In the genomic region with DNA sequence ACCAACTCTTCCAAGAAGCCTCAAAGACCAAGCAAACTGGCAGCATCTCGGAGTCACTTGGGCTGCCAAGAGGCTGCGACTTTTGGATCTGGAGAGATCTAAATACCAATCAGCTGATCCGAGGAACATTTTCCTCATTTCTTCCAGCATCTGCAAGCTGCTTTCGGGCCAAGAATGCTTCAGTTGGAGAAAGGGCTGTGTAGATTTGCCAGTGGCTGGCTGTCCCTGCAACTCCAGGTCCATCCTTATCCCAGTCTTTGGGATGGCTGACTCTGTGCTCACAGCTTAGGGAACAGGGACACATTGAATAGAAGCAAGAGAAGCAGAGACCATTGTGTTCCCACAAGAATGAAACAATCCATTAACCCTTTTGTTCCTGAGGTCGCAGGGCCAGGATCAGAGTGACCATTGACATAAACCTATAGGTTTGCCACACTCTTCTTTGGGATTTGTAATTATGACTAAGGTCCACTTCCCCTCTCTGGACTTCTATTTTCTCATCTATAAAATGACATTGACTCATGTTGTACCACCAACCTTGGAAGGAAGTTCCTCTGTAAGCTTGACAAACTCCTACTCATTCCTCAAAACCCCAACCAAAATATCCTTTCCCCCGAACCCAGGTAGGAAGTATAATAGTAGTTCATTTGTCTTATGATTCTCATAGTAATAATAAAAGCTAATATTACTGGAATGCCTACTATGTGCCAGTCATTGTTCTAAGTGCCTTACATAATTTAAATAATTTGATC, we compare ENCODE assay signal across 14 cellular contexts.
DNase-seq lines count a peak whose midpoint lies in the region; ATAC-seq and TF ChIP-seq lines count a peak whose summit lies in the region.
"Had no signal": no experiment of that assay in that cellular context is flagged by ENCODE, and none has a peak within 500 bp of the region (broad histone marks: within the 10 kb centered on the region; RNA-seq: fewer than 3 reads in every experiment).

No MANE protein-coding gene starts in this region.

- H3K9me3 ChIP-seq in thoracic aorta: no peaks in the 10 kb centered on the region

- peak; percentile 27 for ATAC-seq in thoracic aorta (ENCODE audit: insufficient number of reproducible peaks, low FRiP score, low read depth)
- no peak for ATAC-seq in GM19035 (IDR thresholded peaks at IDR 0.05; ENCODE audit: unreplicated experiment)
- ATAC-seq: activated naive CD8-positive, alpha-beta T cell treated with anti-CD3 and anti-CD28 coated beads, Interleukin-2, amount 50 U/mL, for 24 hours had no signal

- H3K4me3 ChIP-seq in thoracic aorta: peak overlapping the region; percentile 23

- peaks cover 31 to 55% of the 10 kb centered on the region in 2 donors for H3K4me1 ChIP-seq in thoracic aorta (ENCODE audit: control insufficient read depth in 1 of 2, low read depth in 2 of 2)
- H3K4me1 ChIP-seq: parathyroid adenoma had no signal

- H3K4me3 Mint-ChIP-seq in chondrocyte (ENCODE audit: unreplicated experiment): no peak overlapping the region
- no peak overlapping the region for H3K4me3 Mint-ChIP-seq in CD14-positive monocyte
- H3K4me3 Mint-ChIP-seq: activated naive CD8-positive, alpha-beta T cell treated with anti-CD3 and anti-CD28 coated beads, Interleukin-2, amount 50 U/mL, for 24 hours; T-helper 2 cell treated with Interferon-gamma antibody and Interleukin-4, amounts not matched to agents 5 μg/mL and 100 μg/mL, for 36 hours had no signal

- DNase-seq in HCEC 1CT: peak; percentile 30
- no peak for DNase-seq in chondrocyte (ENCODE audit: low spot score)
- DNase-seq in hepatic stellate cell (ENCODE audit: low spot score): peak; percentile 39
- DNase-seq in thoracic aorta (ENCODE audit: low spot score): peak; percentile 27
- no peak for DNase-seq in CD14-positive monocyte (ENCODE audit: low spot score)
- DNase-seq in SKM-1 treated with dmso at 0.1 percent for 144 hours (lab: John Stamatoyannopoulos, UW; ENCODE audit: unreplicated experiment): no peak
- no peak for DNase-seq in foreskin melanocyte
- DNase-seq: activated naive CD8-positive, alpha-beta T cell treated with anti-CD3 and anti-CD28 coated beads, Interleukin-2, amount 50 U/mL, for 24 hours; DMS 273 treated with DMSO at 0.1 percent for 48 hours; NCI-H1694 treated with DMSO at 0.1 percent for 48 hours; stimulated activated CD4-positive, alpha-beta T cell treated with anti-CD3 and anti-CD28 coated beads, Interleukin-4, amount 100 ng/mL, for 4 hours had no signal

- H3K27me3 Mint-ChIP-seq in chondrocyte (ENCODE audit: low read depth): no peaks in the 10 kb centered on the region
- H3K27me3 Mint-ChIP-seq in CD14-positive monocyte (ENCODE audit: low read depth in 3 of 3): peaks cover 7 to 14% (median 9%) of the 10 kb centered on the region in 3 donors

- TF ChIP-seq CTCF in chondrocyte (IDR thresholded peaks at IDR 0.05): no peak
- TF ChIP-seq CTCF in thoracic aorta (IDR thresholded peaks at IDR 0.05): no peak
- no peak for TF ChIP-seq CTCF in CD14-positive monocyte (IDR thresholded peaks at IDR 0.05)

- H3K9me3 Mint-ChIP-seq in chondrocyte (ENCODE audit: low read depth) (no peaks in the 10 kb centered on the region), CD14-positive monocyte (peaks cover 0 to 2% (median 0%) of the 10 kb centered on the region in 7 donors)
- H3K9me3 Mint-ChIP-seq: activated naive CD8-positive, alpha-beta T cell treated with anti-CD3 and anti-CD28 coated beads, Interleukin-2, amount 50 U/mL, for 24 hours; T-helper 2 cell treated with Interferon-gamma antibody and Interleukin-4, amounts not matched to agents 5 μg/mL and 100 μg/mL, for 36 hours had no signal

- peak overlapping the region; percentile 99 for H3K27ac Mint-ChIP-seq in chondrocyte (ENCODE audit: unreplicated experiment)
- H3K27ac Mint-ChIP-seq in CD14-positive monocyte: no peak overlapping the region
- H3K27ac Mint-ChIP-seq: activated naive CD8-positive, alpha-beta T cell treated with anti-CD3 and anti-CD28 coated beads, Interleukin-2, amount 50 U/mL, for 24 hours; T-helper 2 cell treated with Interferon-gamma antibody and Interleukin-4, amounts not matched to agents 5 μg/mL and 100 μg/mL, for 36 hours had no signal

- H3K4me1 Mint-ChIP-seq in chondrocyte (ENCODE audit: low read depth): peaks cover 62% of the 10 kb centered on the region
- no peaks in the 10 kb centered on the region for H3K4me1 Mint-ChIP-seq in CD14-positive monocyte
- H3K4me1 Mint-ChIP-seq: activated naive CD8-positive, alpha-beta T cell treated with anti-CD3 and anti-CD28 coated beads, Interleukin-2, amount 50 U/mL, for 24 hours had no signal

- no peaks in the 10 kb centered on the region for H3K36me3 ChIP-seq in thoracic aorta

- H3K36me3 Mint-ChIP-seq in chondrocyte (ENCODE audit: low read depth) (no peaks in the 10 kb centered on the region), CD14-positive monocyte (no peaks in the 10 kb centered on the region)

- H3K27me3 ChIP-seq in thoracic aorta (replicated peaks; ENCODE audit: insufficient read depth): peaks cover 3% of the 10 kb centered on the region

- H3K27ac ChIP-seq in thoracic aorta: peak overlapping the region; percentile 43 to 77
- H3K27ac ChIP-seq: parathyroid adenoma had no signal

- intact Hi-C loops in CD14-positive monocyte (cut with micrococcal nuclease): no loop called here

Comparison
In these comparisons a context has a peak if more than half of its experiments do, and no peak if none do; other contexts are left out.
1. DNase-seq: peak in HCEC 1CT (single experiment), hepatic stellate cell (single experiment) and thoracic aorta (single experiment); none in chondrocyte (single experiment), CD14-positive monocyte (single experiment), SKM-1 treated with dmso at 0.1 percent for 144 hours (single experiment) and foreskin melanocyte (single experiment).